8 cellular contexts compared by ENCODE assay signal in the genomic region with DNA sequence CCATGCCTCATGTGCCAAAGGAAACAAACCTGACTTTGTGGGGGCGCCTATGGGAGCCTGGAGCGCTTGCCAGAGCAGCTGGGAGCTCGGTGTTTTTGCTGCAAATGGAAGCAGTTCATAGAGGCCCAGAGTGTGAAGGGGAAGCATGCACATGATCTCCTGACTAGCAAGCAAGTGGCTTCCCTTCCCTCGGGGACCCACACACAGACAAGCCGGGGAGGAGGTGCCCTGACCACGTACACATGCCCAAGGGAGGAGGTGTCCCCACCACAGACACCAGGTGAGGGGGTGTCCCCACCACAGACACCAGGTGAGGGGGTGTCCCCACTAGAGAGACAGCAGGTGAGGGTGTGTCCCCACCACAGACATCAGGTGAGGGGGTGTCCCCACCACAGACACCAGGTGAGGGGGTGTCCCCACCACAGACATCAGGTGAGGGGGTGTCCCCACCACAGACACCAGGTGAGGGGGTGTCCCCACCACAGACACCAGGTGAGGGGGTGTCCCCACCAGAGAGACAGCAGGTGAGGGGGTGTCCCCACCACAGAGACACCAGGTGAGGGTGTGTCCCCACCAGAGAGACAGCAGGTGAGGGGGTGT.
DNase-seq lines count a peak whose midpoint lies in the region; ATAC-seq, FAIRE-seq and TF ChIP-seq lines count a peak whose summit lies in the region.
"Not testable (repeated sequence)": the region's sequence is repeated elsewhere in the genome, so short reads cannot be mapped to it uniquely, and the experiment has no call there.

No MANE protein-coding gene starts in this region.

- H3K4me3 ChIP-seq in CD8-positive, alpha-beta T cell (ENCODE audit: low read depth, low read length); GM12878; osteoblast (ENCODE audit: insufficient read depth, low read length); upper lobe of right lung: not testable (repeated sequence)

- H3K4me1 Mint-ChIP-seq in CD8-positive, alpha-beta T cell (ENCODE audit: low read depth); T-cell; endothelial cell (ENCODE audit: unreplicated experiment): not testable (repeated sequence)
- peaks cover 4 to 20% (median 8%) of the 10 kb centered on the region in 3 donors for H3K4me1 Mint-ChIP-seq in naive B cell

- H3K9me3 ChIP-seq in CD8-positive, alpha-beta T cell (ENCODE audit: low read length); GM12878 (replicated peaks; ENCODE audit: control insufficient read depth, insufficient read depth, low read length); osteoblast (ENCODE audit: low read depth, low read length); upper lobe of right lung: not testable (repeated sequence)

- POLR2A ChIA-PET in CD8-positive, alpha-beta T cell (lab: Charles Lee); T-cell (lab: Charles Lee): not testable (repeated sequence)
- POLR2A ChIA-PET in GM12878 (lab: Charles Lee) = interaction anchor here (0.7 kb wide), 1 partner anchor 79 kb away, joined by 5 read pairs; no protein-coding TSS in a partner anchor

- H3K4me2 ChIP-seq in GM12878 (ENCODE audit: control insufficient read depth, insufficient read depth); osteoblast (ENCODE audit: insufficient read depth, low read length): not testable (repeated sequence)

- BruUV-seq in GM12878 (replicated peaks; lab: Mats Ljungman, UMichigan) = not testable (repeated sequence)

- peak in 2 of 7 experiments; percentile 40 to 74 for DNase-seq in CD8-positive, alpha-beta T cell
- peak in 26 of 34 experiments; percentile 5 to 53 (median 22) for DNase-seq in T-cell
- DNase-seq in GM12878 (ENCODE audit: low read depth, low spot score); endothelial cell (ENCODE audit: low spot score): not testable (repeated sequence)
- DNase-seq in left ventricle myocardium superior = peak; percentile 19
- DNase-seq in naive B cell = peak; percentile 39
- peak; percentile 91 for DNase-seq in osteoblast (ENCODE audit: insufficient read length, low spot score, missing footprints)
- peak; percentile 50 for DNase-seq in upper lobe of right lung

- intact Hi-C loops in CD8-positive, alpha-beta T cell (cut with DNase I, micrococcal nuclease); GM12878 (cut with micrococcal nuclease; ENCODE audit: unreplicated experiment); left ventricle myocardium superior (cut with micrococcal nuclease); upper lobe of right lung (cut with DNase I): not testable (repeated sequence)

- peak overlapping the region; percentile 81 for H3K27ac Mint-ChIP-seq in CD8-positive, alpha-beta T cell
- not testable (repeated sequence) for H3K27ac Mint-ChIP-seq in T-cell; endothelial cell (ENCODE audit: unreplicated experiment)
- peak overlapping the region; percentile 62 to 92 (median 84) for H3K27ac Mint-ChIP-seq in naive B cell

- SMC1A ChIA-PET in GM12878 (lab: Charles Lee; ENCODE audit: uncharacterized antibody, unreplicated experiment) = interaction anchor here (1.0 kb wide), 1 partner anchor 77 kb away, joined by 6 read pairs; no protein-coding TSS in a partner anchor

- H3K4me1 ChIP-seq in CD8-positive, alpha-beta T cell (ENCODE audit: insufficient read depth, low read length) = peaks cover 11% of the 10 kb centered on the region
- H3K4me1 ChIP-seq in GM12878 (ENCODE audit: control insufficient read depth, insufficient read depth, low read length); osteoblast (ENCODE audit: insufficient read depth, low read length): not testable (repeated sequence)
- peaks cover 16% of the 10 kb centered on the region for H3K4me1 ChIP-seq in upper lobe of right lung

- RAD21 ChIA-PET in GM12878 (lab: Charles Lee; ENCODE audit: unreplicated experiment) = interaction anchor here (1.0 to 1.1 kb wide), 3 partner anchors 13 to 77 kb away, joined by 3 read pairs; no protein-coding TSS in a partner anchor

- not testable (repeated sequence) for H2AFZ ChIP-seq in GM12878 (ENCODE audit: control insufficient read depth, low read depth, low read length); osteoblast (ENCODE audit: low read length)

- not testable (repeated sequence) for TF ChIP-seq EP300 in GM12878 (IDR thresholded peaks at IDR 0.05; ENCODE audit: borderline replicate concordance in 1 of 2, control insufficient read depth in 1 of 2, low read depth in 2 of 2, low read length in 2 of 2)

- in situ Hi-C loops in GM12878 (cut with MboI) = not testable (repeated sequence)

- H3K27me3 ChIP-seq in CD8-positive, alpha-beta T cell (ENCODE audit: insufficient read depth, low read length); GM12878 (replicated peaks in 1 of 2; ENCODE audit: control insufficient read depth in 2 of 2, insufficient read depth in 2 of 2, low read length in 1 of 2); upper lobe of right lung: not testable (repeated sequence)
- H3K27me3 ChIP-seq in osteoblast (ENCODE audit: insufficient read depth, low read length) = peaks cover 30% of the 10 kb centered on the region

- H3K27me3 Mint-ChIP-seq in CD8-positive, alpha-beta T cell (ENCODE audit: low read depth) = peaks cover 28% of the 10 kb centered on the region
- H3K27me3 Mint-ChIP-seq in T-cell = peaks cover 3 to 46% of the 10 kb centered on the region in 2 donors
- not testable (repeated sequence) for H3K27me3 Mint-ChIP-seq in endothelial cell (ENCODE audit: unreplicated experiment)
- H3K27me3 Mint-ChIP-seq in naive B cell = peaks cover 17 to 58% (median 17%) of the 10 kb centered on the region in 3 donors

- CTCF ChIA-PET in CD8-positive, alpha-beta T cell (lab: Charles Lee); T-cell (lab: Charles Lee); GM12878 (lab: Yijun Ruan, JAX): not testable (repeated sequence)

- TF ChIP-seq RAD21 in GM12878 (IDR thresholded peaks at IDR 0.05; ENCODE audit: insufficient read depth, low read depth, low read length) = not testable (repeated sequence)

- H3K79me2 ChIP-seq in GM12878 (ENCODE audit: control insufficient read depth, insufficient read depth, low read length); osteoblast (ENCODE audit: insufficient read depth, low read length): not testable (repeated sequence)

- FAIRE-seq in GM12878 (lab: Jason Lieb, UNC) = not testable (repeated sequence)

- H3K36me3 Mint-ChIP-seq in CD8-positive, alpha-beta T cell; T-cell; endothelial cell (ENCODE audit: low read depth, unreplicated experiment); naive B cell: not testable (repeated sequence)

- ATAC-seq in CD8-positive, alpha-beta T cell = peak; percentile 81
- peak in 1 of 4 experiments; percentile 80 for ATAC-seq in T-cell (replicated peaks in 1 of 4)
- 0 out of 3 replicates have a peak, but pooled peaks have one; percentile 26 for ATAC-seq in GM12878
- ATAC-seq in left ventricle myocardium superior, upper lobe of right lung: not testable (repeated sequence)
- ATAC-seq in naive B cell (ENCODE audit: low read depth in 2 of 2) = peak; percentile 76 to 84

- under 1% methylated on average over 6 of the region's 6 CpGs for WGBS in GM12878 (ENCODE audit: insufficient coverage, insufficient replicate concordance, low lambda C conversion rate, missing lambda C conversion rate)

- not testable (repeated sequence) for TF ChIP-seq CTCF in CD8-positive, alpha-beta T cell (IDR thresholded peaks at IDR 0.05); GM12878 (IDR thresholded peaks at IDR 0.05 in 2 of 3, conservative IDR thresholded peaks at IDR 0.05 in 1 of 3; ENCODE audit: control insufficient read depth in 2 of 3, extremely low read depth in 1 of 3, insufficient read depth in 1 of 3, low read depth in 3 of 3, low read length in 3 of 3); endothelial cell (IDR thresholded peaks at IDR 0.05; ENCODE audit: unreplicated experiment); osteoblast (IDR thresholded peaks at IDR 0.05; ENCODE audit: extremely low read depth, low read depth, low read length); upper lobe of right lung (IDR thresholded peaks at IDR 0.05)

- not testable (repeated sequence) for H3K4me3 Mint-ChIP-seq in CD8-positive, alpha-beta T cell
- H3K4me3 Mint-ChIP-seq in T-cell = peak overlapping the region in 1 of 3 donors; percentile 15
- peak overlapping the region; percentile 47 for H3K4me3 Mint-ChIP-seq in endothelial cell (ENCODE audit: unreplicated experiment)
- H3K4me3 Mint-ChIP-seq in naive B cell = peak overlapping the region in 2 of 8 donors; percentile 37 to 53

- not testable (repeated sequence) for H3K9me3 Mint-ChIP-seq in CD8-positive, alpha-beta T cell; T-cell; endothelial cell (ENCODE audit: unreplicated experiment); naive B cell

- not testable (repeated sequence) for H3K36me3 ChIP-seq in CD8-positive, alpha-beta T cell (ENCODE audit: insufficient read depth, low read length); GM12878 (ENCODE audit: control insufficient read depth in 2 of 2, insufficient read depth in 2 of 2, low read length in 1 of 2); osteoblast (ENCODE audit: insufficient read depth, low read length); upper lobe of right lung

- not testable (repeated sequence) for TF ChIP-seq POLR2A in GM12878 (IDR thresholded peaks at IDR 0.05; ENCODE audit: low read depth, low read length)

- H3K27ac ChIP-seq in CD8-positive, alpha-beta T cell (ENCODE audit: low read depth, low read length); GM12878 (ENCODE audit: control insufficient read depth, insufficient read depth); osteoblast (ENCODE audit: low read depth, low read length); upper lobe of right lung: not testable (repeated sequence)

- H4K20me1 ChIP-seq in GM12878 (ENCODE audit: control insufficient read depth, insufficient read depth); osteoblast (ENCODE audit: insufficient read depth, low read length): not testable (repeated sequence)

- not testable (repeated sequence) for H3K9ac ChIP-seq in GM12878 (ENCODE audit: control insufficient read depth, insufficient read depth, low read length)

TF ChIP-seq in GM12878, 131 proteins besides CTCF, POLR2A, EP300 and RAD21 (continues in another document):
- 0 out of 2 replicates have a peak, but pooled peaks have one; percentile 25 for TF ChIP-seq TBL1XR1 (IDR thresholded peaks at IDR 0.05; ENCODE audit: low read depth, low read length)
